ENCODE assay signal across 22 cellular contexts in the genomic region with DNA sequence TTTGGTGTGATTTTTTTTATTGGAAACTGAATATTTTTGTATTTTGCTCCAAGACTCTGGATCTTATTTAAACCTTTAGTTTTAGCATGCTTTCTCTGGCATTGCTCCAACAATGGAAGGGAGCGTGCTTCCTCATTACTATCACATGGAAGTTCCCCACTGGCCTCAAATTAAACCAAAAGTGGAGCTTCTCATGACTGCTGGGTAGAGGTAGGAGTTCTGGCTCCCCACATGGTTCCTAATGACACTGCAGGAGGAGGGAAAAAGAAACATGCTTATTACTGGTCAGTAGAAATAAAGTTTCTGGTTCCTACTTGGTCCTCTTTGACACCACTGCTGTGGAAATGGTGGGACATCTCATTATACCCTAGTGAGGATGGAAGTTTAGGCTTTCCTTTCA.
"Had no signal": no experiment of that assay in that cellular context is flagged by ENCODE, and none has a peak within 500 bp of the region (broad histone marks: within the 10 kb centered on the region; RNA-seq: fewer than 3 reads in every experiment).

No MANE protein-coding gene starts in this region.

- H3K4me3 Mint-ChIP-seq: activated CD4-positive, alpha-beta T cell treated with anti-CD3 and anti-CD28 coated beads, Interleukin-2, amount 10 ng/mL, durations not matched to agents 7 days and 5 days; activated CD8-positive, alpha-beta memory T cell treated with anti-CD3 and anti-CD28 coated beads, Interleukin-2, amount 10 ng/mL, durations not matched to agents 7 days and 5 days; activated CD8-positive, alpha-beta T cell treated with anti-CD3 and anti-CD28 coated beads for 36 hours; activated naive CD4-positive, alpha-beta T cell treated with anti-CD3 and anti-CD28 coated beads, Interleukin-2, amount 10 ng/mL, durations not matched to agents 7 days and 5 days; naive thymus-derived CD4-positive, alpha-beta T cell; neural crest cell; stimulated activated memory B cell treated with anti-CD40 and anti-IgM and Interleukin-4, amounts not matched to agents 10 μg/mL and 1 μg/mL and 100 μg/mL, for 72 hours had no signal

- H3K27ac Mint-ChIP-seq: activated CD4-positive, alpha-beta T cell treated with anti-CD3 and anti-CD28 coated beads, Interleukin-2, amount 10 ng/mL, durations not matched to agents 7 days and 5 days; activated CD8-positive, alpha-beta memory T cell treated with anti-CD3 and anti-CD28 coated beads, Interleukin-2, amount 10 ng/mL, durations not matched to agents 7 days and 5 days; activated CD8-positive, alpha-beta T cell treated with anti-CD3 and anti-CD28 coated beads for 36 hours; activated naive CD4-positive, alpha-beta T cell treated with anti-CD3 and anti-CD28 coated beads, Interleukin-2, amount 10 ng/mL, durations not matched to agents 7 days and 5 days; naive thymus-derived CD4-positive, alpha-beta T cell; stimulated activated memory B cell treated with anti-CD40 and anti-IgM and Interleukin-4, amounts not matched to agents 10 μg/mL and 1 μg/mL and 100 μg/mL, for 72 hours had no signal

- H3K9me3 Mint-ChIP-seq: activated naive CD4-positive, alpha-beta T cell treated with anti-CD3 and anti-CD28 coated beads, Interleukin-2, amount 10 ng/mL, durations not matched to agents 7 days and 5 days; neural crest cell had no signal

- H3K27me3 Mint-ChIP-seq: activated CD4-positive, alpha-beta T cell treated with anti-CD3 and anti-CD28 coated beads, Interleukin-2, amount 10 ng/mL, durations not matched to agents 7 days and 5 days; activated CD8-positive, alpha-beta memory T cell treated with anti-CD3 and anti-CD28 coated beads, Interleukin-2, amount 10 ng/mL, durations not matched to agents 7 days and 5 days; activated CD8-positive, alpha-beta T cell treated with anti-CD3 and anti-CD28 coated beads for 36 hours; activated naive CD4-positive, alpha-beta T cell treated with anti-CD3 and anti-CD28 coated beads, Interleukin-2, amount 10 ng/mL, durations not matched to agents 7 days and 5 days; stimulated activated memory B cell treated with anti-CD40 and anti-IgM and Interleukin-4, amounts not matched to agents 10 μg/mL and 1 μg/mL and 100 μg/mL, for 72 hours had no signal

- H3K4me1 Mint-ChIP-seq: activated CD4-positive, alpha-beta T cell treated with anti-CD3 and anti-CD28 coated beads, Interleukin-2, amount 10 ng/mL, durations not matched to agents 7 days and 5 days; activated CD8-positive, alpha-beta memory T cell treated with anti-CD3 and anti-CD28 coated beads, Interleukin-2, amount 10 ng/mL, durations not matched to agents 7 days and 5 days; activated naive CD4-positive, alpha-beta T cell treated with anti-CD3 and anti-CD28 coated beads, Interleukin-2, amount 10 ng/mL, durations not matched to agents 7 days and 5 days; neural crest cell; stimulated activated memory B cell treated with anti-CD40 and anti-IgM and Interleukin-4, amounts not matched to agents 10 μg/mL and 1 μg/mL and 100 μg/mL, for 72 hours had no signal

- ATAC-seq: activated CD8-positive, alpha-beta memory T cell treated with anti-CD3 and anti-CD28 coated beads, Interleukin-2, amount 10 ng/mL, durations not matched to agents 7 days and 5 days; activated CD8-positive, alpha-beta T cell treated with anti-CD3 and anti-CD28 coated beads for 36 hours; left lung; naive thymus-derived CD4-positive, alpha-beta T cell; sciatic nerve; stimulated activated memory B cell treated with anti-CD40 and anti-IgM and Interleukin-4, amounts not matched to agents 10 μg/mL and 1 μg/mL and 100 μg/mL, for 72 hours had no signal

- DNase-seq: activated CD4-positive, alpha-beta T cell treated with anti-CD3 and anti-CD28 coated beads, Interleukin-2, amount 10 ng/mL, durations not matched to agents 7 days and 5 days; activated CD4-positive, CD25-positive, alpha-beta regulatory T cell treated with anti-CD3 and anti-CD28 coated beads, Interleukin-2, amount 50 U/mL, for 72 hours; activated CD8-positive, alpha-beta memory T cell treated with anti-CD3 and anti-CD28 coated beads, Interleukin-2, amount 10 ng/mL, durations not matched to agents 7 days and 5 days; activated CD8-positive, alpha-beta T cell treated with anti-CD3 and anti-CD28 coated beads for 36 hours; activated effector memory CD4-positive, alpha-beta T cell treated with anti-CD3 and anti-CD28 coated beads, Interleukin-2, amount 50 U/mL, for 16 hours; activated naive CD4-positive, alpha-beta T cell treated with anti-CD3 and anti-CD28 coated beads, Interleukin-2, amount 10 ng/mL, durations not matched to agents 7 days and 5 days; activated T-cell treated with anti-CD3 and anti-CD28 coated beads for 4 hours; amygdala; foreskin melanocyte; glutamatergic neuron; kidney glomerular epithelial cell; left lung; naive thymus-derived CD4-positive, alpha-beta T cell; occipital lobe; posterior cingulate gyrus; small intestine; stimulated activated CD4-positive, alpha-beta T cell treated with anti-CD3 and anti-CD28 coated beads, Interleukin-2, amount 100 ng/mL, for 24 hours; T1000; transverse colon had no signal
